Comparison of ENCODE assay signal across 8 cellular contexts in the genomic region with DNA sequence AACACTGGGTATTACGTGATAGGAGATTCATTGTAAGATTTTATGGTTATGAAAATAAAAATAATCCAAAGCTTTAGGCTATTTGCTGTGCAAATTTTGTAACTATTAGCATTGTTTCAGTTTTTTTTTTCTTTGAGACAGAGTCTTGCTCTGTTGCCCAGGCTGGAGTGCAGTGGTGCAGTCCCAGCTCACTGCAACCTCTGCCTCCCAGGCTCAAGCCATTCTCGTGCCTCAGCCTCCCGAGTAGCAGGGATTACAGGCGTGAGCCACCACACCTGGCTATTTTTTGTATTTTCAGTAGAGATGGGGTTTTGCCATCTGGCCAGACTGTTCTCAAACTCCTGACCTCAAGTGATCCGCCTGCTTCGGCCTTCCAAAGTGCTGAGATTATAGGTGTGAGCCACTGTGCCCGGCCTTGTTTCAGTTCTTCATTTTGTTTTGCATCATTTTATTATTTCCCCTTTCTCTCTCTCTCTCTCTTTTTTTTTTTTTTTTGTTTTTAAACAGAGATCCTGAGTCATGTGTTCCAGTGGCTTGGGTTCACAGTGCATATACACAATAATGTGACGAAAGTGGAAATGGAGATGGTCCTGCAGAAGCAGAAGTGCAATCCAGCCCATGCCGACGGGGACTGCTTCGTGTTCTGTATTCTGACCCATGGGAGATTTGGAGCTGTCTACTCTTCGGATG. TPM values are rescaled to one million over a fixed set of nuclear protein-coding genes. Genes with fewer than 3 reads are reported as not detected.
DNase-seq lines count a peak whose midpoint lies in the region; ATAC-seq and TF ChIP-seq lines count a peak whose summit lies in the region.

No MANE protein-coding gene starts in this region.

- no peak overlapping the region for H3K9ac ChIP-seq in MM.1S (ENCODE audit: low read length)

- H3K4me3 Mint-ChIP-seq in activated T-helper 2 cell treated with anti-CD3 and anti-CD28 coated beads, Interferon-gamma antibody, Interleukin-2, Interleukin-4, amounts not matched to agents 10 μg/mL and 5 μg/mL and 100 μg/mL, durations not matched to agents 14 hours and 24 hours and 36 hours (ENCODE audit: low read depth), result no peak overlapping the region

- peaks cover 16% of the 10 kb centered on the region for H3K4me1 Mint-ChIP-seq in activated T-helper 2 cell treated with anti-CD3 and anti-CD28 coated beads, Interferon-gamma antibody, Interleukin-2, Interleukin-4, amounts not matched to agents 10 μg/mL and 5 μg/mL and 100 μg/mL, durations not matched to agents 14 hours and 24 hours and 36 hours (ENCODE audit: low read depth)

- H3K27me3 ChIP-seq in MM.1S (replicated peaks; ENCODE audit: insufficient read depth, low read length) (no peaks in the 10 kb centered on the region), left lung (no peaks in the 10 kb centered on the region)

- peaks cover 46% of the 10 kb centered on the region for H3K36me3 Mint-ChIP-seq in activated T-helper 2 cell treated with anti-CD3 and anti-CD28 coated beads, Interferon-gamma antibody, Interleukin-2, Interleukin-4, amounts not matched to agents 10 μg/mL and 5 μg/mL and 100 μg/mL, durations not matched to agents 14 hours and 24 hours and 36 hours (ENCODE audit: low read depth)

- H3K4me2 ChIP-seq in MM.1S (ENCODE audit: low read depth, low read length), result no peak overlapping the region

- H3K79me2 ChIP-seq in MM.1S (ENCODE audit: low read length), result peaks cover 70% of the 10 kb centered on the region

- no peaks in the 10 kb centered on the region for H4K20me1 ChIP-seq in MM.1S (ENCODE audit: insufficient read depth, low read length)

- no peak overlapping the region for H2AFZ ChIP-seq in MM.1S (ENCODE audit: low read length)

- peaks cover 15% of the 10 kb centered on the region for H3F3A ChIP-seq in MM.1S (ENCODE audit: insufficient read depth, low read length)

- H3K9me3 ChIP-seq in MM.1S (replicated peaks; ENCODE audit: insufficient read depth, low read length) (no peaks in the 10 kb centered on the region), left lung (no peaks in the 10 kb centered on the region)

- H3K4me1 ChIP-seq in MM.1S (ENCODE audit: low read length) (peaks cover 14% of the 10 kb centered on the region), left lung (peaks cover 5 to 40% of the 10 kb centered on the region in 2 donors)

- peaks cover 15% of the 10 kb centered on the region; the same call in 1 of the 2 replicates for H3K36me3 ChIP-seq in MM.1S (replicated peaks; ENCODE audit: insufficient read depth, low read length)
- H3K36me3 ChIP-seq in left lung, result peaks cover 0 to 45% of the 10 kb centered on the region in 2 donors

- TF ChIP-seq CTCF in MM.1S (IDR thresholded peaks at IDR 0.05; ENCODE audit: low read length) (no peak), left lung (IDR thresholded peaks at IDR 0.05) (no peak), omental fat pad (IDR thresholded peaks at IDR 0.05) (no peak)

- H3K4me3 ChIP-seq in MM.1S (ENCODE audit: low read length) (no peak overlapping the region), left lung (no peak overlapping the region)

- ATAC-seq in GM18867 (IDR thresholded peaks at IDR 0.05; ENCODE audit: unreplicated experiment), result peak; percentile 87
- ATAC-seq in HG02623 (IDR thresholded peaks at IDR 0.05; ENCODE audit: unreplicated experiment), result peak; percentile 70
- ATAC-seq in left lung, result peak; percentile 79
- no peak for ATAC-seq in omental fat pad (ENCODE audit: low FRiP score)

- H3K27ac Mint-ChIP-seq in activated T-helper 2 cell treated with anti-CD3 and anti-CD28 coated beads, Interferon-gamma antibody, Interleukin-2, Interleukin-4, amounts not matched to agents 10 μg/mL and 5 μg/mL and 100 μg/mL, durations not matched to agents 14 hours and 24 hours and 36 hours, result no peak overlapping the region

- H3K9me2 ChIP-seq in MM.1S (replicated peaks; ENCODE audit: insufficient read depth, low read length), result no peaks in the 10 kb centered on the region

- H3K9me3 Mint-ChIP-seq in activated T-helper 2 cell treated with anti-CD3 and anti-CD28 coated beads, Interferon-gamma antibody, Interleukin-2, Interleukin-4, amounts not matched to agents 10 μg/mL and 5 μg/mL and 100 μg/mL, durations not matched to agents 14 hours and 24 hours and 36 hours, result no peaks in the 10 kb centered on the region

- intact Hi-C loops in left lung (cut with DNase I), result no loop called here
- intact Hi-C loops in activated T-helper 2 cell treated with anti-CD3 and anti-CD28 coated beads, Interferon-gamma antibody, Interleukin-2, Interleukin-4, amounts not matched to agents 10 μg/mL and 5 μg/mL and 100 μg/mL, durations not matched to agents 14 hours and 24 hours and 36 hours (cut with micrococcal nuclease), result no loop called here

- no peaks in the 10 kb centered on the region for H3K27me3 Mint-ChIP-seq in activated T-helper 2 cell treated with anti-CD3 and anti-CD28 coated beads, Interferon-gamma antibody, Interleukin-2, Interleukin-4, amounts not matched to agents 10 μg/mL and 5 μg/mL and 100 μg/mL, durations not matched to agents 14 hours and 24 hours and 36 hours (ENCODE audit: low read depth)

- no peak for DNase-seq in MM.1S
- peak in 1 of 2 donors; percentile 69 for DNase-seq in left lung
- DNase-seq in omental fat pad (ENCODE audit: low spot score), result no peak
- no peak for DNase-seq in NCI-H1694 treated with DMSO at 0.1 percent for 48 hours (lab: John Stamatoyannopoulos, UW)
- DNase-seq in activated T-helper 2 cell treated with anti-CD3 and anti-CD28 coated beads, Interferon-gamma antibody, Interleukin-2, Interleukin-4, amounts not matched to agents 10 μg/mL and 5 μg/mL and 100 μg/mL, durations not matched to agents 14 hours and 24 hours and 36 hours (ENCODE audit: low spot score), result no peak
- no peak for DNase-seq in NCI-H524 treated with DMSO at 0.1 percent for 48 hours (lab: John Stamatoyannopoulos, UW)

- H3K27ac ChIP-seq in MM.1S (ENCODE audit: low read length) (peak overlapping the region; percentile 15; the same call in 1 of the 2 replicates), left lung (peak overlapping the region; percentile 14 to 84)

RNA-seq across cellular contexts. Expression of gene CASP10, which starts 25.8 kb away (rescaled TPM):
- total RNA-seq in left lung (10 to 100 TPM; 30.3 to 31.5 TPM), omental fat pad (10 to 100 TPM; 13.5 to 47.0 (median 15.3) TPM)
- total RNA-seq in activated T-helper 2 cell treated with anti-CD3 and anti-CD28 coated beads, Interferon-gamma antibody, Interleukin-2, Interleukin-4, amounts not matched to agents 10 μg/mL and 5 μg/mL and 100 μg/mL, durations not matched to agents 14 hours and 24 hours and 36 hours, result 14.3 and 17.3 TPM in 2 replicates

RNA-seq across cellular contexts. Expression of gene CASP8, which starts 51.6 kb away (rescaled TPM):
- total RNA-seq in left lung (10 to 100 TPM; 26.3 to 40.4 TPM), omental fat pad (10 to 100 TPM; 22.9 to 31.4 (median 26.5) TPM)
- total RNA-seq in activated T-helper 2 cell treated with anti-CD3 and anti-CD28 coated beads, Interferon-gamma antibody, Interleukin-2, Interleukin-4, amounts not matched to agents 10 μg/mL and 5 μg/mL and 100 μg/mL, durations not matched to agents 14 hours and 24 hours and 36 hours, result 43.5 and 44.1 TPM in 2 replicates
